8 cellular contexts compared by ENCODE assay signal in genomic region chr19:7099597-7099921, GRCh38. TPM values are rescaled to one million over a fixed set of nuclear protein-coding genes. Genes with fewer than 3 reads are reported as not detected.
A peak's percentile ranks its signal among the peaks of the same experiment; 100 is the strongest.
DNase-seq lines count a peak whose midpoint lies in the region; ATAC-seq and TF ChIP-seq lines count a peak whose summit lies in the region.

No MANE protein-coding gene starts in this region.

- peaks cover 0 to 2% of the 10 kb centered on the region in 2 donors for H3K4me1 ChIP-seq in ascending aorta
- peaks cover 3% of the 10 kb centered on the region for H3K4me1 ChIP-seq in mesenchymal stem cell (ENCODE audit: control insufficient read depth, insufficient read depth, low read depth, low read length)
- no peaks in the 10 kb centered on the region for H3K4me1 ChIP-seq in thyroid gland

- intact Hi-C loops in ascending aorta (cut with DNase I) (loop anchor here (1.0 kb wide), 4 partner anchors 30 to 530 kb away; partner anchors contain the start of genes INSR, PET100, XAB2 and ZNF557), thyroid gland (cut with DNase I) (no loop called here), left colon (cut with DNase I, micrococcal nuclease) (no loop called here)

- H3K9ac ChIP-seq in mesenchymal stem cell (ENCODE audit: low read length): peak overlapping the region; percentile 93

- H2BK12ac ChIP-seq in mesenchymal stem cell (ENCODE audit: low read length in 2 of 2): no peak overlapping the region

- H3K4me3 ChIP-seq in ascending aorta (peak overlapping the region; percentile 67 to 70), mesenchymal stem cell (ENCODE audit: insufficient read depth in 1 of 2, low read depth in 1 of 2, low read length in 2 of 2) (peak overlapping the region; percentile 75 to 78), thyroid gland (replicated peaks in 1 of 3) (peak overlapping the region in 2 of 3 donors; percentile 37 to 44)

- H3K4me2 ChIP-seq in mesenchymal stem cell (ENCODE audit: low read length, poor library complexity, severe bottlenecking): peak overlapping the region; percentile 82

- H2BK5ac ChIP-seq in mesenchymal stem cell (ENCODE audit: low read depth, low read length, poor library complexity, severe bottlenecking): no peak overlapping the region

- H3K27ac ChIP-seq in ascending aorta (peak overlapping the region; percentile 89 to 91), mesenchymal stem cell (ENCODE audit: low read length, poor library complexity, severe bottlenecking) (no peak overlapping the region), thyroid gland (peak overlapping the region; percentile 89 to 95 (median 92))

- no peaks in the 10 kb centered on the region for H3K27me3 ChIP-seq in ascending aorta
- H3K27me3 ChIP-seq in mesenchymal stem cell (ENCODE audit: control insufficient read depth in 1 of 2, insufficient read depth in 1 of 2, low read length in 2 of 2): peaks cover 2 to 4% of the 10 kb centered on the region in 2 experiments
- H3K27me3 ChIP-seq in thyroid gland: no peaks in the 10 kb centered on the region

- H2AFZ ChIP-seq in mesenchymal stem cell (ENCODE audit: low read depth, low read length): peak overlapping the region; percentile 92

- no peak overlapping the region for H2BK15ac ChIP-seq in mesenchymal stem cell (ENCODE audit: low read depth, poor library complexity, severe bottlenecking)

- peak overlapping the region in 1 of 2 experiments; percentile 94 for H3K18ac ChIP-seq in mesenchymal stem cell (ENCODE audit: low read depth in 1 of 2, low read length in 2 of 2)

- no peak for ATAC-seq in left colon
- ATAC-seq in GM21529 (IDR thresholded peaks at IDR 0.05; ENCODE audit: unreplicated experiment): no peak

- H3K4ac ChIP-seq in mesenchymal stem cell (ENCODE audit: low read depth in 1 of 2, low read length in 2 of 2): no peak overlapping the region

- H3K23ac ChIP-seq in mesenchymal stem cell (ENCODE audit: low read length in 2 of 2): no peak overlapping the region

- H2AK5ac ChIP-seq in mesenchymal stem cell (ENCODE audit: low read length, severe bottlenecking): no peak overlapping the region

- no peak overlapping the region for H4K91ac ChIP-seq in mesenchymal stem cell (ENCODE audit: low read length)

- no peak for TF ChIP-seq POLR2A in thyroid gland (IDR thresholded peaks at IDR 0.05)

- H3K14ac ChIP-seq in mesenchymal stem cell (ENCODE audit: low read length in 2 of 2): peak overlapping the region in 1 of 2 experiments; percentile 26

- H3K36me3 ChIP-seq in ascending aorta (no peaks in the 10 kb centered on the region), mesenchymal stem cell (ENCODE audit: control insufficient read depth in 1 of 2, insufficient read depth in 2 of 2, low read depth in 1 of 2, low read length in 2 of 2) (peaks cover 0 to 3% of the 10 kb centered on the region in 2 experiments), thyroid gland (no peaks in the 10 kb centered on the region)

- WGBS in mesenchymal stem cell: 27% methylated on average over 7 of the region's 9 CpGs
- WGBS in thyroid gland, 2 donors: 18% methylated on average over 9 of the region's 9 CpGs

- H2BK120ac ChIP-seq in mesenchymal stem cell (ENCODE audit: low read depth, low read length): no peak overlapping the region

- peaks cover 7% of the 10 kb centered on the region for H3K79me1 ChIP-seq in mesenchymal stem cell (replicated peaks; ENCODE audit: low read length, poor library complexity, severe bottlenecking)

- no peak for TF ChIP-seq CTCF in ascending aorta (IDR thresholded peaks at IDR 0.05)
- TF ChIP-seq CTCF in thyroid gland (IDR thresholded peaks at IDR 0.05): no peak

- peaks cover 0 to 6% of the 10 kb centered on the region in 2 donors for H3K9me3 ChIP-seq in ascending aorta
- peaks cover 11% of the 10 kb centered on the region for H3K9me3 ChIP-seq in mesenchymal stem cell (ENCODE audit: control insufficient read depth, low read length)
- no peaks in the 10 kb centered on the region for H3K9me3 ChIP-seq in thyroid gland

- H4K8ac ChIP-seq in mesenchymal stem cell (ENCODE audit: low read length): peak overlapping the region; percentile 45

- DNase-seq in activated CD8-positive, alpha-beta memory T cell treated with anti-CD3 and anti-CD28 coated beads, Interleukin-2, amount 50 U/mL, for 24 hours (ENCODE audit: extremely low read depth): peak; percentile 44
- no peak for DNase-seq in activated CD8-positive, alpha-beta memory T cell treated with anti-CD3 and anti-CD28 coated beads, Interleukin-2, amount 50 U/mL, for 4 hours
- DNase-seq in ascending aorta (ENCODE audit: low spot score in 2 of 2): no peak
- DNase-seq in mesenchymal stem cell: no peak
- DNase-seq in thyroid gland: no peak
- no peak for DNase-seq in left colon
- DNase-seq in NCI-H748 treated with DMSO at 0.1 percent for 48 hours (lab: John Stamatoyannopoulos, UW): no peak

RNA-seq across cellular contexts. Expression of gene ZNF557, which starts 30.1 kb away (rescaled TPM):
- total RNA-seq in ascending aorta: 0.75 TPM
- 4.2 TPM for polyA plus RNA-seq in mesenchymal stem cell (2013, experiment 1 of 2)
- 3.7 TPM for polyA plus RNA-seq in mesenchymal stem cell (2013, experiment 2 of 2)
- 10 to 100 TPM in 3 of 4 donors, 1 to 10 TPM in 1; 9.5 to 16.9 (median 13.7) TPM for total RNA-seq in thyroid gland
- total RNA-seq in left colon: 1 to 10 TPM; 7.8 to 9.6 TPM

RNA-seq across cellular contexts. Expression of gene MBD3L3, which starts 41.1 kb away (rescaled TPM):
- not detected for total RNA-seq in ascending aorta
- not detected for polyA plus RNA-seq in mesenchymal stem cell (2013, experiment 1 of 2)
- polyA plus RNA-seq in mesenchymal stem cell (2013, experiment 2 of 2): not detected
- total RNA-seq in thyroid gland: not detected
- not detected for total RNA-seq in left colon

RNA-seq across cellular contexts. Expression of gene MBD3L2, which starts 50.4 kb away (rescaled TPM):
- total RNA-seq in ascending aorta (not detected), thyroid gland (not detected), left colon (not detected)
- polyA plus RNA-seq in mesenchymal stem cell (2013, experiment 1 of 2): not detected
- polyA plus RNA-seq in mesenchymal stem cell (2013, experiment 2 of 2): not detected

RNA-seq across cellular contexts. Expression of gene MBD3L4, which starts 59.6 kb away (rescaled TPM):
- total RNA-seq in ascending aorta (not detected), thyroid gland (not detected), left colon (not detected)
- not detected for polyA plus RNA-seq in mesenchymal stem cell (2013, experiment 1 of 2)
- polyA plus RNA-seq in mesenchymal stem cell (2013, experiment 2 of 2): not detected
